ENCODE assay signal across 8 cellular contexts in the genomic region with DNA sequence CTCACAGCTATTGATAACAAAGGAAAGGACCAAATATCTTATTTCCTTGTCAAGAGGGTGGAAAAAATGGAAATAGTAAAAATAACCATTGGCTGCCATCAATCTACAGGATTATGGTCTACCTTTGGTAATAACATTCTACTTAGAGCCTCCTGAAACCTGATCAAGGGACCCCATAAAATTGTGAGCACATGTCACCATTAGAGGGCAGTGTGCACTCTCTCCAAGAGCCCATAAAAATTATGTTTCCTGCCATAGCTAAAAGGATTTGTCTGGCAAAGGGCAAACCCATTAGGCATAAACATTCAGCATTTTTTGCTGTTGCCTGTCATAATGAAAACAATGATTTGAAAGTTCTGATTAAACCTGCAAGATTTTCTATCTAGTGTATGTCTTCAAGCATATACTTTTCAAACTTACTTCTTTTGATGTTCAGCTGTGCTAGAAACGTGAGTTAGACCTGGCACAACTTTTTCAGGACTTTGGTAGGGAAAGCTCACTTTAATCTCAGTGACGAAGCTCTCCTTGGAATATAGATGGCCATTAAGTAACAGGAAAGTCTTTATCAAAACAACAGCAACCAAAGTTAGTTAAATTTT.
A peak's percentile ranks its signal among the peaks of the same experiment; 100 is the strongest.
DNase-seq lines count a peak whose midpoint lies in the region; ATAC-seq, FAIRE-seq and TF ChIP-seq lines count a peak whose summit lies in the region.

No MANE protein-coding gene starts in this region.

- peak overlapping the region in 1 of 2 donors; percentile 16 for H3K27ac Mint-ChIP-seq in T-cell

- no peaks in the 10 kb centered on the region for H3K9me3 Mint-ChIP-seq in T-cell

- H3K27me3 ChIP-seq in bronchial epithelial cell (ENCODE audit: control insufficient read depth, insufficient read depth, low read length) (no peaks in the 10 kb centered on the region), kidney epithelial cell (ENCODE audit: control insufficient read depth, insufficient read depth, low read length) (peaks cover 2% of the 10 kb centered on the region)

- peak; percentile 62 for TF ChIP-seq CTCF in bronchial epithelial cell (IDR thresholded peaks at IDR 0.05; ENCODE audit: insufficient read depth, low read length, severe bottlenecking)
- peak; percentile 66 for TF ChIP-seq CTCF in kidney epithelial cell (IDR thresholded peaks at IDR 0.05; ENCODE audit: insufficient read depth, low read length, poor library complexity, severe bottlenecking)

- H3K4me1 Mint-ChIP-seq in T-cell, result peaks cover 21 to 29% (median 27%) of the 10 kb centered on the region in 3 donors

- POLR2A ChIA-PET in T-cell (lab: Charles Lee), result interaction anchor here (0.6 kb wide), 2 partner anchors 14 to 659 kb away, joined by 3 to 4 read pairs; no protein-coding TSS in a partner anchor

- FAIRE-seq in bronchial epithelial cell (lab: Jason Lieb, UNC), result no peak

- H3K27me3 Mint-ChIP-seq in T-cell, result peaks cover 0 to 3% of the 10 kb centered on the region in 2 donors

- intact Hi-C loops in posterior vena cava (cut with DNase I), result no loop called here

- ATAC-seq in GM18519 (IDR thresholded peaks at IDR 0.05; ENCODE audit: low FRiP score, unreplicated experiment), result peak; percentile 68
- peak; percentile 66 to 77 (median 72) for ATAC-seq in T-cell (replicated peaks in 1 of 4)

- no peaks in the 10 kb centered on the region for H3K36me3 Mint-ChIP-seq in T-cell

- DNase-seq in AG08396 (ENCODE audit: low spot score) (peak; percentile 59), NCI-H1694 (lab: John Stamatoyannopoulos, UW) (peak; percentile 82), T-cell (peak in 32 of 34 experiments; percentile 2 to 60 (median 44)), bronchial epithelial cell (ENCODE audit: low read depth) (peak; percentile 62), kidney epithelial cell (ENCODE audit: low read depth) (peak; percentile 4), posterior vena cava (ENCODE audit: low spot score) (no peak)
- peak in 2 of 3 experiments; percentile 21 to 50 for DNase-seq in stimulated activated CD4-positive, alpha-beta T cell treated with anti-CD3 and anti-CD28 coated beads, TNF-alpha, amount 100 ng/mL, for 24 hours (ENCODE audit: low read depth in 3 of 3)

- no peaks in the 10 kb centered on the region for H3K36me3 ChIP-seq in bronchial epithelial cell (ENCODE audit: control insufficient read depth, insufficient read depth, low read length)
- no peaks in the 10 kb centered on the region for H3K36me3 ChIP-seq in kidney epithelial cell (ENCODE audit: control insufficient read depth, insufficient read depth, low read length)

- CTCF ChIA-PET in T-cell (lab: Charles Lee), result interaction anchor here (0.5 to 2.9 kb wide), 28 partner anchors 11 to 1888 kb away, joined by 3 to 20 read pairs (median 4); no protein-coding TSS in a partner anchor

- no peak overlapping the region for H3K4me3 Mint-ChIP-seq in T-cell

- H3K4me3 ChIP-seq in bronchial epithelial cell (ENCODE audit: low read depth, low read length) (no peak overlapping the region), kidney epithelial cell (ENCODE audit: low read depth, low read length) (no peak overlapping the region)
